In genomic region chr1:21175670-21176581, GRCh38 we compare ENCODE assay signal across 1 cellular context.
TF ChIP-seq lines count a peak whose summit lies in the region.

No MANE protein-coding gene starts in this region.

TF ChIP-seq in HepG2, 621 proteins besides CTCF, POLR2A, EP300 and RAD21 (continued from another document and continues in another):
- TF ChIP-seq ZFY (CRISPR knock-in tag; IDR thresholded peaks at IDR 0.05) (no peak), RAD51 (IDR thresholded peaks at IDR 0.05; ENCODE audit: borderline replicate concordance) (no peak), HNF1B (CRISPR knock-in tag; IDR thresholded peaks at IDR 0.05) (0 out of 2 replicates have a peak, but pooled peaks have one; percentile 13), FOXO4 (CRISPR knock-in tag; conservative IDR thresholded peaks at IDR 0.05) (no peak), MAZ (IDR thresholded peaks at IDR 0.05; ENCODE audit: borderline replicate concordance, low read depth, low read length) (no peak), MAZ (CRISPR knock-in tag; IDR thresholded peaks at IDR 0.05; ENCODE audit: low read depth) (0 out of 2 replicates have a peak, but pooled peaks have one; percentile 6), ZMAT5 (CRISPR knock-in tag; IDR thresholded peaks at IDR 0.05; ENCODE audit: borderline replicate concordance, low read depth) (no peak), ZBTB26 (CRISPR knock-in tag; IDR thresholded peaks at IDR 0.05; ENCODE audit: borderline replicate concordance) (no peak), NFE2 (CRISPR knock-in tag; IDR thresholded peaks at IDR 0.05) (no peak), ZNF383 (CRISPR knock-in tag; IDR thresholded peaks at IDR 0.05; ENCODE audit: borderline replicate concordance) (no peak), CSRNP1 (CRISPR knock-in tag; IDR thresholded peaks at IDR 0.05) (no peak), ZNF414 (CRISPR knock-in tag; IDR thresholded peaks at IDR 0.05) (no peak), ZNF362 (CRISPR knock-in tag; IDR thresholded peaks at IDR 0.05; ENCODE audit: borderline replicate concordance) (no peak), CREM (IDR thresholded peaks at IDR 0.05) (no peak), CREM (CRISPR knock-in tag; IDR thresholded peaks at IDR 0.05) (no peak), ZBTB7B (CRISPR knock-in tag; IDR thresholded peaks at IDR 0.05) (peak; percentile 59; the same call in 1 of the 2 replicates), ZNF503 (CRISPR knock-in tag; IDR thresholded peaks at IDR 0.05) (no peak), ATF1 (CRISPR knock-in tag; IDR thresholded peaks at IDR 0.05) (no peak), AHR (CRISPR knock-in tag; IDR thresholded peaks at IDR 0.05) (no peak), MED1 (CRISPR knock-in tag; IDR thresholded peaks at IDR 0.05) (0 out of 2 replicates have a peak, but pooled peaks have one; percentile 6), ISL2 (CRISPR knock-in tag; IDR thresholded peaks at IDR 0.05) (no peak), EEA1 (CRISPR knock-in tag; IDR thresholded peaks at IDR 0.05; ENCODE audit: borderline replicate concordance) (no peak), TEAD2 (CRISPR knock-in tag; IDR thresholded peaks at IDR 0.05) (no peak), MXD3 (CRISPR knock-in tag; IDR thresholded peaks at IDR 0.05) (no peak), BCL3 (CRISPR knock-in tag; IDR thresholded peaks at IDR 0.05) (no peak), KAT2B (IDR thresholded peaks at IDR 0.05; ENCODE audit: borderline replicate concordance, low read depth, low read length) (no peak), BCL6 (CRISPR knock-in tag; IDR thresholded peaks at IDR 0.05) (no peak), RFXAP (CRISPR knock-in tag; IDR thresholded peaks at IDR 0.05; ENCODE audit: borderline replicate concordance) (no peak), ZBTB2 (CRISPR knock-in tag; IDR thresholded peaks at IDR 0.05; ENCODE audit: low read depth) (0 out of 2 replicates have a peak, but pooled peaks have one; percentile 12), KDM5A (IDR thresholded peaks at IDR 0.05; ENCODE audit: borderline replicate concordance, low read length) (0 out of 2 replicates have a peak, but pooled peaks have one; percentile 40), ZNF780A (CRISPR knock-in tag; IDR thresholded peaks at IDR 0.05) (no peak), ZNF605 (CRISPR knock-in tag; IDR thresholded peaks at IDR 0.05) (no peak), PLSCR1 (CRISPR knock-in tag; IDR thresholded peaks at IDR 0.05; ENCODE audit: borderline replicate concordance) (no peak), ASH2L (IDR thresholded peaks at IDR 0.05; ENCODE audit: insufficient read length, low read depth, low read length) (peak; percentile 12), ZNF142 (CRISPR knock-in tag; IDR thresholded peaks at IDR 0.05) (no peak)
